In genomic region chrX:41144873-41145272, GRCh38 we compare ENCODE assay signal across 25 cellular contexts.
"Had no signal": no experiment of that assay in that cellular context is flagged by ENCODE, and none has a peak within 500 bp of the region (broad histone marks: within the 10 kb centered on the region; RNA-seq: fewer than 3 reads in every experiment).

No MANE protein-coding gene starts in this region.

- FAIRE-seq: frontal cortex, islet of Langerhans, small intestine had no signal

- H3K9me3 Mint-ChIP-seq: activated B cell treated with CpG ODN at 0.5 μM for 24 hours; activated CD8-positive, alpha-beta T cell treated with anti-CD3 and anti-CD28 coated beads for 36 hours; activated naive CD4-positive, alpha-beta T cell treated with anti-CD3 and anti-CD28 coated beads, Interleukin-2, amount 10 ng/mL, durations not matched to agents 7 days and 5 days; activated naive CD8-positive, alpha-beta T cell treated with anti-CD3 and anti-CD28 coated beads, Interleukin-2, amount 10 ng/mL, durations not matched to agents 7 days and 5 days; activated T-helper 1 cell treated with anti-CD3 and anti-CD28 coated beads, Interleukin-12 subunit alpha, Interleukin-12 subunit beta, Interleukin-2, Interleukin-4 antibody, amounts not matched to agents 30 ng/mL and 10 ng/mL and 1 ng/mL, durations not matched to agents 14 hours and 24 hours and 36 hours; nephron; stimulated activated effector memory CD8-positive, alpha-beta T cell treated with anti-CD3 and anti-CD28 coated beads, Interleukin-12 subunit alpha, Interleukin-12 subunit beta, amount 100 ng/mL, for 72 hours; T-cell had no signal

- H3K27me3 Mint-ChIP-seq: activated B cell treated with CpG ODN at 0.5 μM for 24 hours; activated CD8-positive, alpha-beta T cell treated with anti-CD3 and anti-CD28 coated beads for 36 hours; activated naive CD4-positive, alpha-beta T cell treated with anti-CD3 and anti-CD28 coated beads, Interleukin-2, amount 10 ng/mL, durations not matched to agents 7 days and 5 days; activated naive CD8-positive, alpha-beta T cell treated with anti-CD3 and anti-CD28 coated beads, Interleukin-2, amount 10 ng/mL, durations not matched to agents 7 days and 5 days; T-cell had no signal

- DNase-seq: activated B cell treated with CpG ODN at 0.5 μM for 24 hours; activated CD4-positive, alpha-beta T cell treated with anti-CD3 and anti-CD28 coated beads, Interleukin-2, amount 50 U/mL, for 1 hour; activated CD8-positive, alpha-beta T cell treated with anti-CD3 and anti-CD28 coated beads for 36 hours; activated effector memory CD4-positive, alpha-beta T cell treated with anti-CD3 and anti-CD28 coated beads, Interleukin-2, amount 50 U/mL, for 16 hours; activated naive CD4-positive, alpha-beta T cell treated with anti-CD3 and anti-CD28 coated beads, Interleukin-2, amount 10 ng/mL, durations not matched to agents 7 days and 5 days; activated naive CD8-positive, alpha-beta T cell treated with anti-CD3 and anti-CD28 coated beads, Interleukin-2, amount 10 ng/mL, durations not matched to agents 7 days and 5 days; activated T-cell treated with anti-CD3 and anti-CD28 coated beads for 4 hours; amniotic stem cell; central memory CD4-positive, alpha-beta T cell; left ventricle myocardium superior; mammary epithelial cell; small intestine; stimulated activated CD4-positive, alpha-beta T cell treated with anti-CD3 and anti-CD28 coated beads, Interleukin-4, amount 100 ng/mL, for 24 hours; stomach; T-cell; thyroid gland; upper lobe of left lung had no signal

- H3K27ac ChIP-seq: esophagus muscularis mucosa, stomach, thyroid gland, upper lobe of left lung, vagina had no signal

- H3K4me3 Mint-ChIP-seq: activated B cell treated with CpG ODN at 0.5 μM for 24 hours; activated CD8-positive, alpha-beta T cell treated with anti-CD3 and anti-CD28 coated beads for 36 hours; activated naive CD4-positive, alpha-beta T cell treated with anti-CD3 and anti-CD28 coated beads, Interleukin-2, amount 10 ng/mL, durations not matched to agents 7 days and 5 days; activated naive CD8-positive, alpha-beta T cell treated with anti-CD3 and anti-CD28 coated beads, Interleukin-2, amount 10 ng/mL, durations not matched to agents 7 days and 5 days; activated T-helper 1 cell treated with anti-CD3 and anti-CD28 coated beads, Interleukin-12 subunit alpha, Interleukin-12 subunit beta, Interleukin-2, Interleukin-4 antibody, amounts not matched to agents 30 ng/mL and 10 ng/mL and 1 ng/mL, durations not matched to agents 14 hours and 24 hours and 36 hours; nephron; stimulated activated effector memory CD8-positive, alpha-beta T cell treated with anti-CD3 and anti-CD28 coated beads, Interleukin-12 subunit alpha, Interleukin-12 subunit beta, amount 100 ng/mL, for 72 hours; T-cell had no signal

- H3K4me1 ChIP-seq: thyroid gland, vagina had no signal

- ATAC-seq: activated CD8-positive, alpha-beta T cell treated with anti-CD3 and anti-CD28 coated beads for 36 hours; left ventricle myocardium superior; sciatic nerve; stimulated activated effector memory CD8-positive, alpha-beta T cell treated with anti-CD3 and anti-CD28 coated beads, Interleukin-12 subunit alpha, Interleukin-12 subunit beta, amount 100 ng/mL, for 72 hours; T-cell had no signal

- H3K4me1 Mint-ChIP-seq: activated B cell treated with CpG ODN at 0.5 μM for 24 hours, nephron had no signal

- H3K9me3 ChIP-seq: esophagus muscularis mucosa, stomach, thyroid gland, upper lobe of left lung, vagina had no signal

- H3K27ac Mint-ChIP-seq: activated B cell treated with CpG ODN at 0.5 μM for 24 hours; activated CD8-positive, alpha-beta T cell treated with anti-CD3 and anti-CD28 coated beads for 36 hours; activated naive CD4-positive, alpha-beta T cell treated with anti-CD3 and anti-CD28 coated beads, Interleukin-2, amount 10 ng/mL, durations not matched to agents 7 days and 5 days; activated naive CD8-positive, alpha-beta T cell treated with anti-CD3 and anti-CD28 coated beads, Interleukin-2, amount 10 ng/mL, durations not matched to agents 7 days and 5 days; activated T-helper 1 cell treated with anti-CD3 and anti-CD28 coated beads, Interleukin-12 subunit alpha, Interleukin-12 subunit beta, Interleukin-2, Interleukin-4 antibody, amounts not matched to agents 30 ng/mL and 10 ng/mL and 1 ng/mL, durations not matched to agents 14 hours and 24 hours and 36 hours; nephron; stimulated activated effector memory CD8-positive, alpha-beta T cell treated with anti-CD3 and anti-CD28 coated beads, Interleukin-12 subunit alpha, Interleukin-12 subunit beta, amount 100 ng/mL, for 72 hours had no signal

- H3K4me3 ChIP-seq: esophagus muscularis mucosa, stomach, thyroid gland, upper lobe of left lung, vagina had no signal

- H3K27me3 ChIP-seq: esophagus muscularis mucosa, stomach, thyroid gland, upper lobe of left lung, vagina had no signal
